1 cellular context compared by ENCODE assay signal in the genomic region with DNA sequence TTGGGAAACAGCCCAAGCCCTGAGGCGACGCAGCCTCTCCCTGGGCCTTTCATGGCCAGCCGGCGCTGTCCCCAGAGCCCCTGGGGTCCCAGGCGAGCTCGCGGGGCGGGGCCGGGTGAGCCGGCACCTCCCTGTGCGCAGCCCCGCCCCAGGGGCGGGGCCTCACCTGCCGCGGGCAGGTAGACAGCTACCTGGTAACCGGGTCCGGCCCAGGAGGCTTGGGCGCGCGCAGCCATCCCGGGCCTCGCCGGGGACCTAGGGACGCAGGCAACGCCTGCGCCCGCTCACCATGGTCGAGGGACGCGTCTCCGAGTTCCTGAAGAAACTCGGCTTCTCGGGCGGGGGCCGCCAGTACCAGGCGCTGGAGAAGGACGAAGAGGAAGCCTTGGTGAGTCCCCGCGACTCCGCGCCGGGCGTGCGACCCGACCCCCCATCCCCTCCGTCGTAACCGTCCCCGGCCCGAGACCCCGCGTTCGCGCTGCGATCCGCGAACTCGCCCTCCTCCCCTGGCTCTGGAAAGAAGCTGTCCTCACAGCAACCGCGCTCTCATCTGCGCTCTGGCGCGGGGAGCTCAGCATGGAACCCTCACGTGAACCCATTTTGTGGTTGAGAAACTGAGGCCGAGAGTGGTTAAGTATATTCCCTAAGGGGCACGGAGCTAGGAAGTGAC.
TF ChIP-seq lines count a peak whose summit lies in the region.

A gene with protein sequence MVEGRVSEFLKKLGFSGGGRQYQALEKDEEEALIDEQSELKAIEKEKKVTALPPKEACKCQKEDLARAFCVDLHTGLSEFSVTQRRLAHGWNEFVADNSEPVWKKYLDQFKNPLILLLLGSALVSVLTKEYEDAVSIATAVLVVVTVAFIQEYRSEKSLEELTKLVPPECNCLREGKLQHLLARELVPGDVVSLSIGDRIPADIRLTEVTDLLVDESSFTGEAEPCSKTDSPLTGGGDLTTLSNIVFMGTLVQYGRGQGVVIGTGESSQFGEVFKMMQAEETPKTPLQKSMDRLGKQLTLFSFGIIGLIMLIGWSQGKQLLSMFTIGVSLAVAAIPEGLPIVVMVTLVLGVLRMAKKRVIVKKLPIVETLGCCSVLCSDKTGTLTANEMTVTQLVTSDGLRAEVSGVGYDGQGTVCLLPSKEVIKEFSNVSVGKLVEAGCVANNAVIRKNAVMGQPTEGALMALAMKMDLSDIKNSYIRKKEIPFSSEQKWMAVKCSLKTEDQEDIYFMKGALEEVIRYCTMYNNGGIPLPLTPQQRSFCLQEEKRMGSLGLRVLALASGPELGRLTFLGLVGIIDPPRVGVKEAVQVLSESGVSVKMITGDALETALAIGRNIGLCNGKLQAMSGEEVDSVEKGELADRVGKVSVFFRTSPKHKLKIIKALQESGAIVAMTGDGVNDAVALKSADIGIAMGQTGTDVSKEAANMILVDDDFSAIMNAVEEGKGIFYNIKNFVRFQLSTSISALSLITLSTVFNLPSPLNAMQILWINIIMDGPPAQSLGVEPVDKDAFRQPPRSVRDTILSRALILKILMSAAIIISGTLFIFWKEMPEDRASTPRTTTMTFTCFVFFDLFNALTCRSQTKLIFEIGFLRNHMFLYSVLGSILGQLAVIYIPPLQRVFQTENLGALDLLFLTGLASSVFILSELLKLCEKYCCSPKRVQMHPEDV (plus strand): TSS at position 212 of the 670 bp plus-strand sequence. CDS start 78 bp downstream, at position 290.

TF ChIP-seq in IMR-90, 13 proteins besides CTCF, POLR2A, EP300 and RAD21:
- no peak for TF ChIP-seq SMC3 (IDR thresholded peaks at IDR 0.05; ENCODE audit: low read depth, low read length)
- TF ChIP-seq RFX5 (IDR thresholded peaks at IDR 0.05; ENCODE audit: low read depth, low read length), result no peak
